In the genomic region with DNA sequence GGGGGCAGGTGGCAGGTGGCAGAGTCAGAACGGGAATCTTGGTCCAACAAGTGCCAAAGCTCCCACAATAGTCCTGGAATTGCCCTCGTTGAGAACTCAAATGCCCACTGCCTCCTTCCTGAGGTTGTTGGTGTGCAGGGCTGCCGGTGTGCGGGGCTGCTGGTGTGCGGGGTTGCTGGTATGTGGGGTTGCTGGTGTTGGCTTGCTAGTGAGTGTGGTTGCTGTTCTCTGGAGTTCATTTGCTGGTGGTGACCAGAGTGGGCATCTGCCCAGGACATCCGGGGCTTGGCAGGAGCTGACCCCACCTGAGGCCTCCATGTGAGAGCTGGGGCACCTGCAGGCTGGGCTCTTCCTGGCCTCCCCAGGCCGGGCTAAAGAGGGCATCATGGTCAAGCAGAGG, we compare ENCODE assay signal across 32 cellular contexts. TPM values are rescaled to one million over a fixed set of nuclear protein-coding genes. Genes with fewer than 3 reads are reported as not detected.
"Had no signal": no experiment of that assay in that cellular context is flagged by ENCODE, and none has a peak within 500 bp of the region (broad histone marks: within the 10 kb centered on the region; RNA-seq: fewer than 3 reads in every experiment).

No MANE protein-coding gene starts in this region.

- H3K4me1 ChIP-seq: ascending aorta, breast epithelium, colonic mucosa, esophagus squamous epithelium, gastroesophageal sphincter had no signal

- H3K27ac Mint-ChIP-seq: activated B cell treated with CpG ODN at 0.5 μM for 24 hours; activated CD4-positive, alpha-beta memory T cell treated with anti-CD3 and anti-CD28 coated beads, Interleukin-2, amount 10 ng/mL, durations not matched to agents 7 days and 5 days; activated CD4-positive, alpha-beta T cell treated with anti-CD3 and anti-CD28 coated beads, Interleukin-2, amount 10 ng/mL, durations not matched to agents 7 days and 5 days; activated naive CD4-positive, alpha-beta T cell treated with anti-CD3 and anti-CD28 coated beads, Interleukin-2, amount 10 ng/mL, durations not matched to agents 7 days and 5 days; activated naive CD8-positive, alpha-beta T cell treated with anti-CD3 and anti-CD28 coated beads, Interleukin-2, amount 10 ng/mL, durations not matched to agents 7 days and 5 days; activated T-cell treated with anti-CD3 and anti-CD28 coated beads, Interleukin-2, amount 50 U/mL, for 24 hours; activated T-cell treated with anti-CD3 and anti-CD28 coated beads, Interleukin-2, amount 50 U/mL, for 72 hours had no signal

- H3K9me3 ChIP-seq: ascending aorta, breast epithelium, colonic mucosa, esophagus squamous epithelium had no signal

- H3K27ac ChIP-seq: ascending aorta, breast epithelium, cardiac muscle cell, colonic mucosa, epithelial cell of prostate, esophagus squamous epithelium, gastroesophageal sphincter, WERI-Rb-1 had no signal

- H3K36me3 Mint-ChIP-seq: activated naive CD4-positive, alpha-beta T cell treated with anti-CD3 and anti-CD28 coated beads, Interleukin-2, amount 10 ng/mL, durations not matched to agents 7 days and 5 days; activated naive CD4-positive, alpha-beta T cell treated with anti-CD3 and anti-CD28 coated beads, Interleukin-2, amount 50 U/mL, for 72 hours; activated naive CD8-positive, alpha-beta T cell treated with anti-CD3 and anti-CD28 coated beads, Interleukin-2, amount 10 ng/mL, durations not matched to agents 7 days and 5 days; brain had no signal

- H3K4me3 Mint-ChIP-seq: activated B cell treated with CpG ODN at 0.5 μM for 24 hours; activated CD4-positive, alpha-beta memory T cell treated with anti-CD3 and anti-CD28 coated beads, Interleukin-2, amount 10 ng/mL, durations not matched to agents 7 days and 5 days; activated CD4-positive, alpha-beta T cell treated with anti-CD3 and anti-CD28 coated beads, Interleukin-2, amount 10 ng/mL, durations not matched to agents 7 days and 5 days; activated naive CD4-positive, alpha-beta T cell treated with anti-CD3 and anti-CD28 coated beads, Interleukin-2, amount 10 ng/mL, durations not matched to agents 7 days and 5 days; activated naive CD8-positive, alpha-beta T cell treated with anti-CD3 and anti-CD28 coated beads, Interleukin-2, amount 10 ng/mL, durations not matched to agents 7 days and 5 days; activated T-cell treated with anti-CD3 and anti-CD28 coated beads, Interleukin-2, amount 50 U/mL, for 24 hours; activated T-cell treated with anti-CD3 and anti-CD28 coated beads, Interleukin-2, amount 50 U/mL, for 72 hours had no signal

- H3K4me1 Mint-ChIP-seq: activated B cell treated with CpG ODN at 0.5 μM for 24 hours; activated CD4-positive, alpha-beta memory T cell treated with anti-CD3 and anti-CD28 coated beads, Interleukin-2, amount 10 ng/mL, durations not matched to agents 7 days and 5 days; activated CD4-positive, alpha-beta T cell treated with anti-CD3 and anti-CD28 coated beads, Interleukin-2, amount 10 ng/mL, durations not matched to agents 7 days and 5 days; activated naive CD4-positive, alpha-beta T cell treated with anti-CD3 and anti-CD28 coated beads, Interleukin-2, amount 10 ng/mL, durations not matched to agents 7 days and 5 days; activated naive CD8-positive, alpha-beta T cell treated with anti-CD3 and anti-CD28 coated beads, Interleukin-2, amount 10 ng/mL, durations not matched to agents 7 days and 5 days had no signal

- H3K27me3 ChIP-seq: ascending aorta, colonic mucosa had no signal

- H3K27me3 Mint-ChIP-seq: activated CD4-positive, alpha-beta memory T cell treated with anti-CD3 and anti-CD28 coated beads, Interleukin-2, amount 10 ng/mL, durations not matched to agents 7 days and 5 days; activated CD4-positive, alpha-beta T cell treated with anti-CD3 and anti-CD28 coated beads, Interleukin-2, amount 10 ng/mL, durations not matched to agents 7 days and 5 days had no signal

- H3K36me3 ChIP-seq: ascending aorta, breast epithelium, cardiac muscle cell, colonic mucosa, esophagus squamous epithelium, gastroesophageal sphincter, WERI-Rb-1 had no signal

- H3K9me3 Mint-ChIP-seq: activated B cell treated with CpG ODN at 0.5 μM for 24 hours; activated CD4-positive, alpha-beta memory T cell treated with anti-CD3 and anti-CD28 coated beads, Interleukin-2, amount 10 ng/mL, durations not matched to agents 7 days and 5 days; activated CD4-positive, alpha-beta T cell treated with anti-CD3 and anti-CD28 coated beads, Interleukin-2, amount 10 ng/mL, durations not matched to agents 7 days and 5 days; activated naive CD4-positive, alpha-beta T cell treated with anti-CD3 and anti-CD28 coated beads, Interleukin-2, amount 10 ng/mL, durations not matched to agents 7 days and 5 days; activated naive CD4-positive, alpha-beta T cell treated with anti-CD3 and anti-CD28 coated beads, Interleukin-2, amount 50 U/mL, for 72 hours; activated naive CD8-positive, alpha-beta T cell treated with anti-CD3 and anti-CD28 coated beads, Interleukin-2, amount 10 ng/mL, durations not matched to agents 7 days and 5 days; activated T-cell treated with anti-CD3 and anti-CD28 coated beads, Interleukin-2, amount 50 U/mL, for 24 hours; activated T-cell treated with anti-CD3 and anti-CD28 coated beads, Interleukin-2, amount 50 U/mL, for 72 hours had no signal

- H3K4me3 ChIP-seq: ascending aorta, breast epithelium, cardiac muscle cell, colonic mucosa, esophagus squamous epithelium, gastroesophageal sphincter had no signal

- DNase-seq: activated B cell treated with CpG ODN at 0.5 μM for 24 hours; activated CD4-positive, alpha-beta memory T cell treated with anti-CD3 and anti-CD28 coated beads, Interleukin-2, amount 10 ng/mL, durations not matched to agents 7 days and 5 days; activated CD4-positive, alpha-beta T cell treated with anti-CD3 and anti-CD28 coated beads, Interleukin-2, amount 10 ng/mL, durations not matched to agents 7 days and 5 days; activated CD4-positive, alpha-beta T cell treated with anti-CD3 and anti-CD28 coated beads, Interleukin-2, amount 50 U/mL, for 4 hours; activated CD8-positive, alpha-beta memory T cell treated with anti-CD3 and anti-CD28 coated beads, Interleukin-2, amount 50 U/mL, for 48 hours; activated gamma-delta T cell; activated naive CD4-positive, alpha-beta T cell; activated naive CD4-positive, alpha-beta T cell treated with anti-CD3 and anti-CD28 coated beads, Interleukin-2, amount 10 ng/mL, durations not matched to agents 7 days and 5 days; activated naive CD8-positive, alpha-beta T cell treated with anti-CD3 and anti-CD28 coated beads, Interleukin-2, amount 10 ng/mL, durations not matched to agents 7 days and 5 days; activated T-cell treated with anti-CD3 and anti-CD28 coated beads for 4 hours; activated T-cell treated with anti-CD3 and anti-CD28 coated beads, Interleukin-2, amount 50 U/mL, for 24 hours; activated T-cell treated with anti-CD3 and anti-CD28 coated beads, Interleukin-2, amount 50 U/mL, for 72 hours; central memory CD4-positive, alpha-beta T cell; cerebellar nuclear complex; colonic mucosa; effector CD8-positive, alpha-beta T cell; esophagus squamous epithelium; foreskin melanocyte; T-helper 2 cell; WERI-Rb-1 had no signal

RNA-seq across cellular contexts. Expression of gene MPPED1, which starts 14.0 kb away (rescaled TPM):
- total RNA-seq: activated B cell treated with CpG ODN at 0.5 μM for 24 hours; activated CD4-positive, alpha-beta memory T cell treated with anti-CD3 and anti-CD28 coated beads, Interleukin-2, amount 10 ng/mL, durations not matched to agents 7 days and 5 days; activated CD4-positive, alpha-beta T cell treated with anti-CD3 and anti-CD28 coated beads, Interleukin-2, amount 10 ng/mL, durations not matched to agents 7 days and 5 days; activated naive CD4-positive, alpha-beta T cell treated with anti-CD3 and anti-CD28 coated beads, Interleukin-2, amount 50 U/mL, for 72 hours; activated naive CD8-positive, alpha-beta T cell treated with anti-CD3 and anti-CD28 coated beads, Interleukin-2, amount 10 ng/mL, durations not matched to agents 7 days and 5 days; activated T-cell treated with anti-CD3 and anti-CD28 coated beads, Interleukin-2, amount 50 U/mL, for 72 hours; ascending aorta; dermis microvascular lymphatic vessel endothelial cell; endothelial cell of umbilical vein; esophagus squamous epithelium; fibroblast of lung; fibroblast of villous mesenchyme; T-helper 1 cell treated with Interleukin-12 subunit alpha and Interleukin-12 subunit beta and Interleukin-4 antibody, amounts not matched to agents 30 ng/mL and 1 ng/mL, for 36 hours had no signal
- polyA plus RNA-seq: cardiac muscle cell, endothelial cell of umbilical vein, fibroblast of lung had no signal

RNA-seq across cellular contexts. Expression of gene SCUBE1, which starts 54.6 kb away (rescaled TPM):
- total RNA-seq: activated B cell treated with CpG ODN at 0.5 μM for 24 hours; activated CD4-positive, alpha-beta T cell treated with anti-CD3 and anti-CD28 coated beads, Interleukin-2, amount 10 ng/mL, durations not matched to agents 7 days and 5 days; endothelial cell of umbilical vein; fibroblast of villous mesenchyme had no signal
- polyA plus RNA-seq: fibroblast of lung had no signal
